ENCODE assay signal across 15 cellular contexts in the genomic region with DNA sequence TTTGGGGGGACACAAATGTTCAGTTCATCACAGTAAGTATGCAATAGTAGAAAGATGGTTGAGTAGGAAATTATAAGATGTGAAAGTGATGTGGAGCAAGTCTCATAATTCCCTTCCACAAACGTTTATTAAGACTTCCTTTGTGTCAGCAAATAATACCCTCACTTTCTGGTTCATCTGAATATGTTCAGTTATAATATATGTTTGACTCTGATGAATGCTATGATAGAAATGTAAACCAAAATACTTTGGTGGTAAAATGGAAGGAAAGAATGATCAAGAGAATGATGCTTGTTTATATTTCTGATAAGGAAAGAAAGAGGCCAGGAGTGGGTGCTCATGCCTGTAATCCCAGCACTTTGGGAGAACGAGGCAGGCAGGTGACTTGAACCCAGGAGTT.
"Had no signal": no experiment of that assay in that cellular context is flagged by ENCODE, and none has a peak within 500 bp of the region (broad histone marks: within the 10 kb centered on the region; RNA-seq: fewer than 3 reads in every experiment).

No MANE protein-coding gene starts in this region.

- H3K27me3 ChIP-seq: esophagus muscularis mucosa, foreskin keratinocyte, hepatocyte, ovary, suprapubic skin, thyroid gland had no signal

- H3K4me3 ChIP-seq: esophagus muscularis mucosa, hepatocyte, ovary, suprapubic skin, thyroid gland had no signal

- H3K36me3 ChIP-seq: esophagus muscularis mucosa, ovary, suprapubic skin, thyroid gland had no signal

- H3K9me3 ChIP-seq: esophagus muscularis mucosa, ovary, suprapubic skin, thyroid gland had no signal

- ATAC-seq: effector memory CD8-positive, alpha-beta T cell; foreskin keratinocyte; natural killer cell; stimulated activated effector memory CD8-positive, alpha-beta T cell treated with anti-CD3 and anti-CD28 coated beads, Interleukin-12 subunit alpha, Interleukin-12 subunit beta, amount 100 ng/mL, for 72 hours; stimulated activated naive CD8-positive, alpha-beta T cell treated with anti-CD3 and anti-CD28 coated beads, Interleukin-15, Interleukin-2, amounts not matched to agents 100 U/mL and 50 U/mL, for 24 hours had no signal

- H3K27ac ChIP-seq: epithelial cell of prostate, esophagus muscularis mucosa, foreskin keratinocyte, hepatocyte, ovary, suprapubic skin, thyroid gland had no signal

- DNase-seq: effector memory CD8-positive, alpha-beta T cell; foreskin keratinocyte; head of caudate nucleus; kidney glomerular epithelial cell; natural killer cell; ovary; stimulated activated CD4-positive, alpha-beta T cell treated with anti-CD3 and anti-CD28 coated beads, Interleukin-4, amount 100 ng/mL, for 1 hour; stimulated activated CD8-positive, alpha-beta memory T cell treated with anti-CD3 and anti-CD28 coated beads, Interleukin-4, amount 100 ng/mL, for 48 hours; stimulated activated naive CD8-positive, alpha-beta T cell treated with anti-CD3 and anti-CD28 coated beads, Interleukin-15, Interleukin-2, amounts not matched to agents 100 U/mL and 50 U/mL, for 24 hours; thyroid gland had no signal

- H3K4me2 ChIP-seq: hepatocyte had no signal

- H3K4me1 ChIP-seq: esophagus muscularis mucosa, suprapubic skin, thyroid gland had no signal

- H3K79me2 ChIP-seq: hepatocyte had no signal

- H2AFZ ChIP-seq: hepatocyte had no signal
